ENCODE assay signal across 8 cellular contexts in genomic region chr16:87764600-87765472, GRCh38. TPM values are rescaled to one million over a fixed set of nuclear protein-coding genes. Genes with fewer than 3 reads are reported as not detected.
DNase-seq lines count a peak whose midpoint lies in the region; ATAC-seq, FAIRE-seq and TF ChIP-seq lines count a peak whose summit lies in the region.

No MANE protein-coding gene starts in this region.

- no peak overlapping the region for H2AK5ac ChIP-seq in H1 (ENCODE audit: low read depth, low read length)

- peak overlapping the region; percentile 85 for H3K27ac ChIP-seq in left ventricle myocardium inferior (replicated peaks)
- peak overlapping the region; percentile 67; the same call in 1 of the 2 replicates for H3K27ac ChIP-seq in SJCRH30
- H3K27ac ChIP-seq in H1 (ENCODE audit: low read depth, low read length) = no peak overlapping the region; the same call in 1 of the 2 replicates
- peak overlapping the region in 2 of 4 donors; percentile 78 to 89 for H3K27ac ChIP-seq in pancreas

- DNase-seq in left ventricle myocardium inferior (no peak), left ventricle myocardium superior (no peak), SJCRH30 (no peak), H1 (ENCODE audit: low read depth in 1 of 2, low spot score in 2 of 2) (no peak), pancreas (no peak), NCI-H1694 (lab: John Stamatoyannopoulos, UW) (no peak), RPMI8226 (no peak), superior temporal gyrus (ENCODE audit: extremely low spot score) (no peak)

- H3K27me3 ChIP-seq in left ventricle myocardium inferior (ENCODE audit: low read depth) (no peaks in the 10 kb centered on the region), SJCRH30 (no peaks in the 10 kb centered on the region), H1 (replicated peaks in 1 of 4; ENCODE audit: control insufficient read depth in 3 of 4, extremely low read depth in 1 of 4, insufficient read depth in 3 of 4, low read length in 3 of 4) (no peaks in the 10 kb centered on the region), pancreas (no peaks in the 10 kb centered on the region)

- no peak overlapping the region for H2AFZ ChIP-seq in H1 (ENCODE audit: low read length)

- H2BK120ac ChIP-seq in H1 (replicated peaks; ENCODE audit: low read depth, low read length) = no peak overlapping the region

- H3K36me3 ChIP-seq in left ventricle myocardium inferior = peaks cover 36% of the 10 kb centered on the region
- H3K36me3 ChIP-seq in SJCRH30 = peaks cover 10% of the 10 kb centered on the region
- peaks cover 8 to 36% (median 24%) of the 10 kb centered on the region in 4 experiments; a peak in 7 of 8 replicates for H3K36me3 ChIP-seq in H1 (ENCODE audit: control insufficient read depth in 2 of 4, insufficient read depth in 4 of 4, low read length in 3 of 4)
- H3K36me3 ChIP-seq in pancreas = no peaks in the 10 kb centered on the region

- H3K4me1 ChIP-seq in left ventricle myocardium inferior (peaks cover 26% of the 10 kb centered on the region), SJCRH30 (no peaks in the 10 kb centered on the region), H1 (replicated peaks in 1 of 4; ENCODE audit: control insufficient read depth in 3 of 4, insufficient read depth in 4 of 4, low read length in 3 of 4) (peaks cover 0 to 4% (median 2%) of the 10 kb centered on the region in 4 experiments; a peak in 3 of 7 replicates), pancreas (peaks cover 0 to 10% (median 5%) of the 10 kb centered on the region in 3 donors)

- no peak overlapping the region for H2BK15ac ChIP-seq in H1 (ENCODE audit: low read length)

- no peak overlapping the region for H2BK5ac ChIP-seq in H1 (ENCODE audit: low read depth, low read length)

- FAIRE-seq in H1 (lab: Jason Lieb, UNC) (no peak), pancreas (lab: Jason Lieb, UNC) (no peak)

- no peak overlapping the region for H3K14ac ChIP-seq in H1 (ENCODE audit: insufficient read length)

- peaks cover 6% of the 10 kb centered on the region for H3K79me1 ChIP-seq in H1 (ENCODE audit: low read depth, low read length)

- no peak overlapping the region for H2BK20ac ChIP-seq in H1 (ENCODE audit: low read length)

- no peak for TF ChIP-seq RAD21 in H1 (IDR thresholded peaks at IDR 0.05 in 1 of 2, conservative IDR thresholded peaks at IDR 0.05 in 1 of 2; ENCODE audit: low read depth in 2 of 2, low read length in 2 of 2)

- no peak overlapping the region for H3K56ac ChIP-seq in H1 (replicated peaks; ENCODE audit: insufficient read length, low read depth, low read length)

- H2BK12ac ChIP-seq in H1 (ENCODE audit: low read depth, low read length) = no peak overlapping the region

- ATAC-seq in left ventricle myocardium superior (no peak), pancreas (peak in 1 of 4 donors; percentile 4)

- H4K8ac ChIP-seq in H1 (ENCODE audit: extremely low read depth, insufficient read depth, low read length) = peak overlapping the region; percentile 96; the same call in 1 of the 2 replicates

- H4K20me1 ChIP-seq in H1 (replicated peaks in 1 of 2; ENCODE audit: control insufficient read depth in 1 of 2, insufficient read depth in 2 of 2, low read length in 2 of 2) = peaks cover 5 to 16% of the 10 kb centered on the region in 2 experiments

- H3K4ac ChIP-seq in H1 (replicated peaks; ENCODE audit: insufficient read length, low read depth, low read length) = no peak overlapping the region

- no peak overlapping the region for H4K91ac ChIP-seq in H1 (replicated peaks; ENCODE audit: insufficient read length, low read length)

- peaks cover 16 to 48% of the 10 kb centered on the region in 2 experiments for H3K79me2 ChIP-seq in H1 (ENCODE audit: control insufficient read depth in 1 of 2, insufficient read depth in 2 of 2, low read length in 2 of 2)

- TF ChIP-seq EP300 in H1 (IDR thresholded peaks at IDR 0.05; ENCODE audit: borderline replicate concordance in 1 of 2, low read depth in 2 of 2, low read length in 2 of 2) = no peak

- no peak overlapping the region for H3K18ac ChIP-seq in H1 (ENCODE audit: extremely low read depth, low read length)

- intact Hi-C loops in left ventricle myocardium inferior (cut with micrococcal nuclease) = no loop called here
- intact Hi-C loops in left ventricle myocardium superior (cut with micrococcal nuclease) = no loop called here
- intact Hi-C loops in pancreas (cut with DNase I) = loop anchor here in 1 of 3 donors (10.0 kb wide), 1 partner anchor 180 kb away; no protein-coding TSS in a partner anchor

- H4K5ac ChIP-seq in H1 (ENCODE audit: insufficient read length, low read depth, low read length) = no peak overlapping the region

- peaks cover 10% of the 10 kb centered on the region; the same call in 1 of the 2 replicates for H3K23me2 ChIP-seq in H1 (ENCODE audit: low read depth, low read length)

- TF ChIP-seq CTCF in left ventricle myocardium inferior (IDR thresholded peaks at IDR 0.05; ENCODE audit: borderline replicate concordance) (no peak), H1 (IDR thresholded peaks at IDR 0.05; ENCODE audit: control extremely low read depth in 1 of 3, insufficient read depth in 1 of 3, low read depth in 1 of 3, low read length in 3 of 3) (no peak), pancreas (IDR thresholded peaks at IDR 0.05) (no peak)

- WGBS in H1 (ENCODE audit: extremely low coverage in 1 of 2, insufficient coverage in 1 of 2, insufficient read length in 1 of 2, insufficient replicate concordance in 2 of 2, low coverage in 1 of 2, low lambda C conversion rate in 2 of 2, missing lambda C conversion rate in 1 of 2), 2 experiments = 64% methylated on average over 14 of the region's 14 CpGs; no CpG with 5 or more reads in 1 of the 2 experiments
- 21 to 25% methylated on average over 14 of the region's 14 CpGs for WGBS in pancreas, 2 donors

- POLR2A ChIA-PET in H1 (lab: Charles Lee; ENCODE audit: partially characterized antibody) = interaction anchor here (1.0 to 3.4 kb wide), 13 partner anchors 10 to 162 kb away, joined by 3 to 14 read pairs (median 4); partner anchors contain the start of gene SLC7A5

- CTCF ChIA-PET in H1 (lab: Charles Lee; ENCODE audit: partially characterized antibody) = interaction anchor here (0.5 to 2.5 kb wide), 9 partner anchors 14 to 1253 kb away, joined by 3 to 14 read pairs (median 4); partner anchors contain the start of gene SLC7A5

- peak overlapping the region; percentile 82 to 98 for H3K4me2 ChIP-seq in H1 (ENCODE audit: insufficient read depth in 1 of 2, low read depth in 2 of 2, low read length in 2 of 2)

- H3K9me3 ChIP-seq in left ventricle myocardium inferior (replicated peaks) = no peaks in the 10 kb centered on the region
- no peaks in the 10 kb centered on the region for H3K9me3 ChIP-seq in SJCRH30 (replicated peaks)
- no peaks in the 10 kb centered on the region for H3K9me3 ChIP-seq in H1 (ENCODE audit: insufficient read depth in 2 of 2, low read depth in 1 of 2, low read length in 1 of 2)
- H3K9me3 ChIP-seq in pancreas = no peaks in the 10 kb centered on the region

- no peak for TF ChIP-seq POLR2A in H1 (IDR thresholded peaks at IDR 0.05; ENCODE audit: control extremely low read depth in 1 of 2, low read depth in 2 of 2, low read length in 2 of 2)

- no peak overlapping the region for H3K23ac ChIP-seq in H1 (ENCODE audit: insufficient read length)

- H3K4me3 ChIP-seq in left ventricle myocardium inferior (peak overlapping the region; percentile 100), SJCRH30 (peak overlapping the region; percentile 86), H1 (ENCODE audit: extremely low read depth in 1 of 4, insufficient read depth in 2 of 4, low read depth in 3 of 4, low read length in 4 of 4) (peak overlapping the region; percentile 90 to 97 (median 92)), pancreas (peak overlapping the region; percentile 69 to 100 (median 84))

- H3K9ac ChIP-seq in H1 (replicated peaks in 1 of 4; ENCODE audit: extremely low read depth in 1 of 4, low read depth in 3 of 4, low read length in 3 of 4) = peak overlapping the region in 3 of 4 experiments; percentile 72 to 82 (median 81); a peak in 6 of 7 replicates

TF ChIP-seq in H1, 55 proteins besides CTCF, POLR2A, EP300 and RAD21:
- 0 out of 2 replicates have a peak, but pooled peaks have one; percentile 36 for TF ChIP-seq YY1 (IDR thresholded peaks at IDR 0.05; ENCODE audit: low read depth, low read length)
- TF ChIP-seq RBBP5 (IDR thresholded peaks at IDR 0.05; ENCODE audit: borderline replicate concordance, low read depth, low read length) = no peak

RNA-seq across cellular contexts. Expression of gene KLHDC4, which starts 0.9 kb away (rescaled TPM):
- total RNA-seq in left ventricle myocardium inferior (11.7 TPM), left ventricle myocardium superior (11.6 TPM), pancreas (10 to 100 TPM; 15.5 to 27.3 (median 25.2) TPM)
- 19.2 and 25.9 TPM in 2 replicates for total RNA-seq in SJCRH30 (2014; rRNA removed; shearing (Covaris generic))
- total RNA-seq in H1 (2021; fragmentation: NEBNext Ultra II Directional; extraction: Animal tissue kit (Norgen Biotek cat#: 25700)) = 55.6 and 63.9 TPM in 2 replicates
- polyA plus RNA-seq in H1 (2011; rRNA removed) (23.7 and 39.0 TPM in 2 replicates), pancreas (10 to 100 TPM; 79.3 to 82.1 TPM)
- polyA plus RNA-seq in H1 (2011; cell fraction: cytosol; rRNA removed) = 37.2 TPM
- polyA plus RNA-seq in H1 (2011; cell fraction: nucleus; rRNA removed) = 86.9 TPM
- 36.8 to 50.9 TPM (median 49.8 TPM) in 4 replicates for polyA plus RNA-seq in H1 (2012, experiment 1 of 2)
- polyA plus RNA-seq in H1 (2012, experiment 2 of 2) = 28.4 TPM
- 29.3 TPM for polyA plus RNA-seq in H1 (2013, experiment 1 of 2)
- polyA plus RNA-seq in H1 (2013, experiment 2 of 2) = 27.4 TPM
- polyA minus RNA-seq in H1 (2011; rRNA and poly(A)+ RNA removed) = 26.5 and 30.9 TPM in 2 replicates
- 18.6 TPM for polyA minus RNA-seq in H1 (2011; cell fraction: cytosol; rRNA and poly(A)+ RNA removed)
- 57.3 TPM for polyA minus RNA-seq in H1 (2011; cell fraction: nucleus; rRNA and poly(A)+ RNA removed)
